Comparison of ENCODE assay signal across 8 cellular contexts in genomic region chr2:216698895-216699294, GRCh38. TPM values are rescaled to one million over a fixed set of nuclear protein-coding genes. Genes with fewer than 3 reads are reported as not detected.
DNase-seq lines count a peak whose midpoint lies in the region; ATAC-seq and TF ChIP-seq lines count a peak whose summit lies in the region.

No MANE protein-coding gene starts in this region.

- no peak overlapping the region for H3K9ac ChIP-seq in Karpas-422 (ENCODE audit: low read length)
- H3K9ac ChIP-seq in OCI-LY3 (ENCODE audit: low read length), result no peak overlapping the region

- H3K27ac ChIP-seq in Karpas-422 (ENCODE audit: low read length), result no peak overlapping the region
- H3K27ac ChIP-seq in OCI-LY3 (ENCODE audit: low read length), result no peak overlapping the region
- no peak overlapping the region for H3K27ac ChIP-seq in lower lobe of right lung
- no peak overlapping the region for H3K27ac ChIP-seq in aorta (ENCODE audit: low read depth in 1 of 2, low read length in 2 of 2)

- H3K9me3 ChIP-seq in Karpas-422 (ENCODE audit: low read length) (no peaks in the 10 kb centered on the region), OCI-LY3 (ENCODE audit: insufficient read depth, low read length) (no peaks in the 10 kb centered on the region), lower lobe of right lung (no peaks in the 10 kb centered on the region), aorta (ENCODE audit: control insufficient read depth, low read length) (no peaks in the 10 kb centered on the region)

- H3K4me1 Mint-ChIP-seq in chondrocyte (ENCODE audit: low read depth), result peaks cover 49% of the 10 kb centered on the region
- peaks cover 1% of the 10 kb centered on the region for H3K4me1 Mint-ChIP-seq in activated CD4-positive, alpha-beta memory T cell treated with anti-CD3 and anti-CD28 coated beads for 36 hours (ENCODE audit: low read depth)

- H3K9me2 ChIP-seq in Karpas-422 (replicated peaks; ENCODE audit: insufficient read depth, low read length), result no peaks in the 10 kb centered on the region

- TF ChIP-seq CTCF in GM12875 (IDR thresholded peaks at IDR 0.05; ENCODE audit: borderline replicate concordance, insufficient read depth, low read depth, low read length) (peak; percentile 60; the same call in 1 of the 2 replicates), OCI-LY3 (IDR thresholded peaks at IDR 0.05; ENCODE audit: low read depth, low read length) (peak; percentile 60), chondrocyte (IDR thresholded peaks at IDR 0.05) (peak; percentile 90), lower lobe of right lung (IDR thresholded peaks at IDR 0.05) (peak; percentile 59)

- 9% methylated on average over 5 of the region's 5 CpGs for WGBS in aorta, 2 donors

- H3K4me3 ChIP-seq in GM12875 (ENCODE audit: low read depth, low read length) (no peak overlapping the region), Karpas-422 (ENCODE audit: low read length) (no peak overlapping the region), OCI-LY3 (ENCODE audit: low read length) (no peak overlapping the region), lower lobe of right lung (no peak overlapping the region), aorta (ENCODE audit: low read length in 2 of 2) (no peak overlapping the region)

- peak; percentile 31 to 56 for ATAC-seq in lower lobe of right lung
- peak; percentile 49 for ATAC-seq in aorta (ENCODE audit: low FRiP score)

- DNase-seq in A172 (ENCODE audit: low spot score) (peak; percentile 76), Karpas-422 (peak; percentile 71), chondrocyte (ENCODE audit: low spot score) (no peak), lower lobe of right lung (no peak), aorta (peak in 1 of 2 donors; percentile 49)
- no peak for DNase-seq in activated CD4-positive, alpha-beta memory T cell treated with anti-CD3 and anti-CD28 coated beads for 36 hours

- H3K27ac Mint-ChIP-seq in chondrocyte (ENCODE audit: unreplicated experiment), result no peak overlapping the region
- no peak overlapping the region for H3K27ac Mint-ChIP-seq in activated CD4-positive, alpha-beta memory T cell treated with anti-CD3 and anti-CD28 coated beads for 36 hours

- no peaks in the 10 kb centered on the region for H3K27me3 ChIP-seq in Karpas-422 (ENCODE audit: low read length)
- peaks cover 19% of the 10 kb centered on the region for H3K27me3 ChIP-seq in OCI-LY3 (ENCODE audit: low read depth, low read length)
- H3K27me3 ChIP-seq in lower lobe of right lung (ENCODE audit: low read depth), result peaks cover 18% of the 10 kb centered on the region
- H3K27me3 ChIP-seq in aorta (ENCODE audit: control insufficient read depth in 1 of 2, insufficient read depth in 2 of 2, low read length in 1 of 2), result no peaks in the 10 kb centered on the region

- H3K27me3 Mint-ChIP-seq in chondrocyte (ENCODE audit: low read depth), result no peaks in the 10 kb centered on the region
- H3K27me3 Mint-ChIP-seq in activated CD4-positive, alpha-beta memory T cell treated with anti-CD3 and anti-CD28 coated beads for 36 hours, result peaks cover 30% of the 10 kb centered on the region

- H4K20me1 ChIP-seq in Karpas-422 (ENCODE audit: insufficient read depth, low read depth, low read length) (no peaks in the 10 kb centered on the region), OCI-LY3 (ENCODE audit: insufficient read depth, low read length) (no peaks in the 10 kb centered on the region)

- no peak overlapping the region for H2AFZ ChIP-seq in Karpas-422 (ENCODE audit: low read length)
- H2AFZ ChIP-seq in OCI-LY3 (ENCODE audit: low read depth, low read length), result no peak overlapping the region

- H3K4me2 ChIP-seq in Karpas-422 (ENCODE audit: low read depth, low read length, poor library complexity, severe bottlenecking) (no peak overlapping the region), OCI-LY3 (ENCODE audit: low read length) (no peak overlapping the region)

- H3K4me1 ChIP-seq in Karpas-422 (ENCODE audit: low read length), result no peaks in the 10 kb centered on the region
- no peaks in the 10 kb centered on the region for H3K4me1 ChIP-seq in OCI-LY3 (ENCODE audit: low read length)
- H3K4me1 ChIP-seq in lower lobe of right lung, result peaks cover 29% of the 10 kb centered on the region
- peaks cover 0 to 7% of the 10 kb centered on the region in 2 donors for H3K4me1 ChIP-seq in aorta (ENCODE audit: control insufficient read depth in 1 of 2, insufficient read depth in 2 of 2, low read length in 2 of 2)

- H3K36me3 Mint-ChIP-seq in chondrocyte (ENCODE audit: low read depth), result no peaks in the 10 kb centered on the region
- no peaks in the 10 kb centered on the region for H3K36me3 Mint-ChIP-seq in activated CD4-positive, alpha-beta memory T cell treated with anti-CD3 and anti-CD28 coated beads for 36 hours

- POLR2A ChIA-PET in activated CD4-positive, alpha-beta memory T cell treated with anti-CD3 and anti-CD28 coated beads for 36 hours (lab: Charles Lee), result no interaction called here

- H3K4me3 Mint-ChIP-seq in chondrocyte (ENCODE audit: unreplicated experiment), result no peak overlapping the region
- no peak overlapping the region for H3K4me3 Mint-ChIP-seq in activated CD4-positive, alpha-beta memory T cell treated with anti-CD3 and anti-CD28 coated beads for 36 hours

- intact Hi-C loops in lower lobe of right lung (cut with DNase I) (no loop called here), aorta (cut with DNase I) (loop anchor here (5.0 to 10.0 kb wide), 15 partner anchors 78 to 1053 kb away; no protein-coding TSS in a partner anchor)
- intact Hi-C loops in activated CD4-positive, alpha-beta memory T cell treated with anti-CD3 and anti-CD28 coated beads for 36 hours (cut with micrococcal nuclease), result loop anchor here (1.0 to 10.0 kb wide), 5 partner anchors 48 to 1014 kb away; no protein-coding TSS in a partner anchor

- no peaks in the 10 kb centered on the region for H3K9me3 Mint-ChIP-seq in chondrocyte (ENCODE audit: low read depth)
- H3K9me3 Mint-ChIP-seq in activated CD4-positive, alpha-beta memory T cell treated with anti-CD3 and anti-CD28 coated beads for 36 hours, result no peaks in the 10 kb centered on the region

- CTCF ChIA-PET in activated CD4-positive, alpha-beta memory T cell treated with anti-CD3 and anti-CD28 coated beads for 36 hours (lab: Charles Lee), result interaction anchor here (0.7 to 2.0 kb wide), 5 partner anchors 17 to 1014 kb away, joined by 3 to 7 read pairs (median 3); no protein-coding TSS in a partner anchor

- H3K79me2 ChIP-seq in Karpas-422 (ENCODE audit: low read length) (no peaks in the 10 kb centered on the region), OCI-LY3 (ENCODE audit: low read length) (no peaks in the 10 kb centered on the region)

- no peaks in the 10 kb centered on the region for H3K36me3 ChIP-seq in Karpas-422 (ENCODE audit: insufficient read depth, low read length)
- no peaks in the 10 kb centered on the region for H3K36me3 ChIP-seq in OCI-LY3 (replicated peaks; ENCODE audit: low read depth, low read length)
- H3K36me3 ChIP-seq in lower lobe of right lung, result no peaks in the 10 kb centered on the region
- no peaks in the 10 kb centered on the region for H3K36me3 ChIP-seq in aorta (ENCODE audit: control insufficient read depth in 1 of 2, insufficient read depth in 2 of 2, low read length in 1 of 2)

RNA-seq across cellular contexts. Expression of gene IGFBP5, which starts 3.5 kb away (rescaled TPM):
- total RNA-seq in A172 (2014; rRNA removed; shearing (Covaris generic)), result 4.2 and 4.4 TPM in 2 replicates
- not detected in 2 replicates for total RNA-seq in Karpas-422 (2014; rRNA removed; shearing (Covaris generic); ENCODE audit: low replicate concordance)
- 403 to 502 TPM (median 500 TPM) in 3 replicates for total RNA-seq in chondrocyte
- 145 TPM for total RNA-seq in lower lobe of right lung
- 1,000 to 10,000 TPM in 1 of 2 donors, 100 to 1,000 TPM in 1; 808 to 1,222 TPM for total RNA-seq in aorta
- 100 to 1,000 TPM; 123 to 385 TPM for polyA plus RNA-seq in aorta
- total RNA-seq in activated CD4-positive, alpha-beta memory T cell treated with anti-CD3 and anti-CD28 coated beads for 36 hours, result not detected

Comparison
In these comparisons a context has a peak if more than half of its experiments do, and no peak if none do; other contexts are left out.
1. DNase-seq: peak in A172 (single experiment) and Karpas-422 (single experiment); none in chondrocyte (single experiment), lower lobe of right lung (single experiment) and activated CD4-positive, alpha-beta memory T cell treated with anti-CD3 and anti-CD28 coated beads for 36 hours (single experiment).
2. RNA of gene IGFBP5, which starts 3.5 kb away (total RNA-seq): 808 to 1,222 TPM in aorta, 403 to 502 TPM in chondrocyte and 145 TPM in lower lobe of right lung (single experiment); 4.2 to 4.4 TPM in A172, not detected in Karpas-422 and not detected in activated CD4-positive, alpha-beta memory T cell treated with anti-CD3 and anti-CD28 coated beads for 36 hours; every median in the first group is over 10 times any median in the second.
3. Peak in every context shown above with its lines, with median percentiles within 50 percentile points of each other: CTCF ChIP-seq.